Comparison of ENCODE assay signal across 31 cellular contexts in genomic region chr12:125579916-125580315, GRCh38.
"Had no signal": no experiment of that assay in that cellular context is flagged by ENCODE, and none has a peak within 500 bp of the region (broad histone marks: within the 10 kb centered on the region; RNA-seq: fewer than 3 reads in every experiment).

No MANE protein-coding gene starts in this region.

- H3K4me3 Mint-ChIP-seq: T-cell; T-helper 1 cell treated with Interleukin-12 subunit alpha and Interleukin-12 subunit beta and Interleukin-4 antibody, amounts not matched to agents 30 μg/mL and 1 μg/mL, for 36 hours had no signal

- DNase-seq: MM.1S, MV-4-11, NCI-H1092, NCI-H1105, NCI-H1417 treated with DMSO at 0.1 percent for 48 hours, NCI-H1436 treated with DMSO at 0.1 percent for 48 hours, NCI-H1694 treated with DMSO at 0.1 percent for 48 hours, NCI-H187 treated with DMSO at 0.1 percent for 48 hours, NCI-H2029, NCI-H2081, NCI-H2171, NCI-H226, NCI-H446 treated with DMSO at 0.1 percent for 48 hours, NCI-H510A, NCI-H524, NCI-H526, NCI-H69, NCI-H748 treated with DMSO at 0.1 percent for 48 hours, NCI-H82, OCI-M1, PC-3, Peyer's patch, SHP77, SIG-M5, SJCRH30, T-cell had no signal

- H3K27ac ChIP-seq: Peyer's patch, RWPE1, SJCRH30, SK-N-MC had no signal

- H3K36me3 ChIP-seq: Peyer's patch, SJCRH30 had no signal

- H3K27ac Mint-ChIP-seq: T-cell; T-helper 1 cell treated with Interleukin-12 subunit alpha and Interleukin-12 subunit beta and Interleukin-4 antibody, amounts not matched to agents 30 μg/mL and 1 μg/mL, for 36 hours had no signal

- H3K4me1 ChIP-seq: Peyer's patch, SJCRH30 had no signal

- H3K36me3 Mint-ChIP-seq: T-cell had no signal

- H3K27me3 ChIP-seq: Peyer's patch, SJCRH30 had no signal

- H3K4me3 ChIP-seq: Peyer's patch, SJCRH30, SK-N-MC had no signal

- H3K4me1 Mint-ChIP-seq: T-cell had no signal

- ATAC-seq: PC-3, Right ventricle myocardium inferior, SK-N-SH treated with all-trans-retinoic acid at 6 μM for 48 hours, T-cell had no signal
